In the genomic region with DNA sequence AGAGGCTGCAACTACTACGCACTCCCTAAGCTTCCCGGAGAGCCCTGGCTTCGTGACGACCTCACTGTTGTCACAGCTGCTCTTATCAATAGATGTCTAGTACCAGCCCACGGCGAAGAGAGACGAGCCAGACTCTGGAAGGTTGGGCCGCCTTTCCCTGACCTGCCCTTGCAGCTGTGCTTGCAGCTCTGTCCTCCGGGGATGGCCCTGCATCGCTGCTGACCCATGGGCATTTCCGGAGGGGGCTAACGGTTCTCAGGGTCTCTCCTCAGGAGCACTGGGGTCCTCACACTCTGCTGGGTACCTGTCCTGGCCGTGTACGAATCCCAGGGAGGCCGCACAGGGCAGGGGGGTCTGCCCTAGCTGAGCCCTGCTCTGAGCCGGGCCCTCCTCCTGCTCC, we compare ENCODE assay signal across 17 cellular contexts.
DNase-seq lines count a peak whose midpoint lies in the region; ATAC-seq and TF ChIP-seq lines count a peak whose summit lies in the region.
"Had no signal": no experiment of that assay in that cellular context is flagged by ENCODE, and none has a peak within 500 bp of the region (broad histone marks: within the 10 kb centered on the region; RNA-seq: fewer than 3 reads in every experiment).

No MANE protein-coding gene starts in this region.

- intact Hi-C loops in CD8-positive, alpha-beta T cell (cut with DNase I, micrococcal nuclease) = no loop called here

- no peaks in the 10 kb centered on the region for H3K9me3 ChIP-seq in CD8-positive, alpha-beta T cell (ENCODE audit: low read length)
- H3K9me3 ChIP-seq in SJCRH30 (replicated peaks) = no peaks in the 10 kb centered on the region
- H3K9me3 ChIP-seq: ascending aorta, colonic mucosa, psoas muscle, testis had no signal

- no peaks in the 10 kb centered on the region for H3K36me3 ChIP-seq in CD8-positive, alpha-beta T cell (ENCODE audit: insufficient read depth, low read length)
- H3K36me3 ChIP-seq in SJCRH30 = no peaks in the 10 kb centered on the region
- H3K36me3 ChIP-seq: ascending aorta, colonic mucosa had no signal

- no peaks in the 10 kb centered on the region for H3K36me3 Mint-ChIP-seq in CD8-positive, alpha-beta T cell

- ATAC-seq in CD8-positive, alpha-beta T cell = no peak
- ATAC-seq in HG03354 (IDR thresholded peaks at IDR 0.05; ENCODE audit: poor library complexity, severe bottlenecking, unreplicated experiment) = no peak
- ATAC-seq: GM23338; natural killer cell treated with Interleukin-12 subunit alpha and Interleukin-12 subunit beta and Interleukin-15 and Interleukin-18, amount 100 ng/mL, for 72 hours had no signal

- DNase-seq in CD8-positive, alpha-beta T cell = no peak
- DNase-seq in LHCN-M2 (ENCODE audit: low read depth) (peak; percentile 84), SJCRH30 (peak; percentile 89 to 94), myocyte (ENCODE audit: low read depth) (peak; percentile 60), DMS 273 treated with DMSO at 0.1 percent for 48 hours (lab: John Stamatoyannopoulos, UW) (no peak), NCI-H1048 (lab: John Stamatoyannopoulos, UW) (no peak), 8988T (no peak)
- DNase-seq: colonic mucosa; EL; stimulated activated CD4-positive, alpha-beta T cell treated with anti-CD3 and anti-CD28 coated beads, Interleukin-1b, Interleukin-23, amount 100 ng/mL, for 48 hours; testis had no signal

- H3K4me3 ChIP-seq in CD8-positive, alpha-beta T cell (ENCODE audit: low read depth, low read length) = no peak overlapping the region
- peak overlapping the region; percentile 10 for H3K4me3 ChIP-seq in SJCRH30
- H3K4me3 ChIP-seq: ascending aorta, colonic mucosa, GM23338, lung, psoas muscle, testis had no signal

- no peaks in the 10 kb centered on the region for H3K27me3 ChIP-seq in CD8-positive, alpha-beta T cell (ENCODE audit: insufficient read depth, low read length)
- no peaks in the 10 kb centered on the region for H3K27me3 ChIP-seq in SJCRH30
- H3K27me3 ChIP-seq: ascending aorta, colonic mucosa, testis had no signal

- TF ChIP-seq CTCF in CD8-positive, alpha-beta T cell (IDR thresholded peaks at IDR 0.05) = no peak

- no peak overlapping the region for H3K27ac ChIP-seq in CD8-positive, alpha-beta T cell (ENCODE audit: low read depth, low read length)
- peak overlapping the region; percentile 55 for H3K27ac ChIP-seq in SJCRH30
- H3K27ac ChIP-seq: colonic mucosa, psoas muscle, testis had no signal

- H3K27me3 Mint-ChIP-seq in CD8-positive, alpha-beta T cell (ENCODE audit: low read depth) = no peaks in the 10 kb centered on the region

- CTCF ChIA-PET in CD8-positive, alpha-beta T cell (lab: Charles Lee) = interaction anchor here (1.0 to 2.3 kb wide), 3 partner anchors 7 to 35 kb away, joined by 3 to 11 read pairs (median 5); no protein-coding TSS in a partner anchor

- peaks cover 88% of the 10 kb centered on the region for H3K4me1 Mint-ChIP-seq in CD8-positive, alpha-beta T cell (ENCODE audit: low read depth)
- H3K4me1 Mint-ChIP-seq: GM23338 had no signal

- H3K4me3 Mint-ChIP-seq in CD8-positive, alpha-beta T cell = peak overlapping the region; percentile 56
- H3K4me3 Mint-ChIP-seq: GM23338; natural killer cell treated with Interleukin-12 subunit alpha and Interleukin-12 subunit beta and Interleukin-15 and Interleukin-18, amount 100 ng/mL, for 72 hours had no signal

- POLR2A ChIA-PET in CD8-positive, alpha-beta T cell (lab: Charles Lee) = interaction anchor here (0.5 to 1.0 kb wide), 2 partner anchors 9 to 285 kb away, joined by 3 to 4 read pairs; no protein-coding TSS in a partner anchor

- peak overlapping the region; percentile 68 for H3K27ac Mint-ChIP-seq in CD8-positive, alpha-beta T cell
- H3K27ac Mint-ChIP-seq: GM23338; natural killer cell treated with Interleukin-12 subunit alpha and Interleukin-12 subunit beta and Interleukin-15 and Interleukin-18, amount 100 ng/mL, for 72 hours had no signal

- H3K4me1 ChIP-seq in CD8-positive, alpha-beta T cell (ENCODE audit: insufficient read depth, low read length) = peaks cover 76% of the 10 kb centered on the region
- H3K4me1 ChIP-seq in SJCRH30 = peaks cover 52% of the 10 kb centered on the region
- H3K4me1 ChIP-seq: colonic mucosa, psoas muscle had no signal

- peaks cover 2% of the 10 kb centered on the region for H3K9me3 Mint-ChIP-seq in CD8-positive, alpha-beta T cell
- H3K9me3 Mint-ChIP-seq: GM23338 had no signal

Comparison
In these comparisons a context has a peak if more than half of its experiments do, and no peak if none do; other contexts are left out.
1. DNase-seq: peak in LHCN-M2 (single experiment), SJCRH30 (2 of 2) and myocyte (single experiment); none in CD8-positive, alpha-beta T cell (0 of 7), DMS 273 treated with DMSO at 0.1 percent for 48 hours (single experiment), NCI-H1048 (single experiment) and 8988T (single experiment).